In the genomic region with DNA sequence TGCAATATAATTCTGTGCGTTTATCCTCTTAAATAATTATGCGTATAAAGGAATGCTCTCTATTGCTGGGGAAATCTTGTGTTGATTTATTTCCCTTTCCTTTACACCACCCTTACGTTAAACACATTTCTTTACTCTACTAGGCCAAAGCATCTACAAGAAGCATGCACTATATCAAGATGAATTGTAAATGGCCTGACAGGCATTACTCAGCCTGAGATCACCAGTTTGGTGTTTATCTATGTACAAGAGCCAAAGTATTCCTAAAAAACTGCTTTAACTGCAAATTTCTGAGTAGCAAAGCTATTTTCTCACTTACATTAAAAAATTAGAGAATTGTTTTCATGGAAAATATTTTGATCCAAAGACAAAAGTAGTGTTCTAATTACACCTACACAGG, we compare ENCODE assay signal across 28 cellular contexts.
"Had no signal": no experiment of that assay in that cellular context is flagged by ENCODE, and none has a peak within 500 bp of the region (broad histone marks: within the 10 kb centered on the region; RNA-seq: fewer than 3 reads in every experiment).

No MANE protein-coding gene starts in this region.

- H3K4me3 ChIP-seq: ascending aorta, breast epithelium, left lung, lower lobe of right lung, pancreas, prostate gland, sigmoid colon, uterus had no signal

- H3K27ac ChIP-seq: ascending aorta, breast epithelium, left lung, lower lobe of right lung, pancreas, prostate gland, sigmoid colon, uterus had no signal

- H3K27me3 ChIP-seq: ascending aorta, breast epithelium, left lung, sigmoid colon, uterus had no signal

- H3K9me3 ChIP-seq: ascending aorta, breast epithelium, left lung, lower lobe of right lung, pancreas, prostate gland, sigmoid colon, uterus had no signal

- H3K4me1 ChIP-seq: ascending aorta, breast epithelium, left lung, lower lobe of right lung, pancreas, prostate gland, sigmoid colon, uterus had no signal

- ATAC-seq: left lung; lower lobe of right lung; naive thymus-derived CD8-positive, alpha-beta T cell; pancreas; stimulated activated memory B cell treated with anti-CD40 and anti-IgM and Interleukin-4, amounts not matched to agents 10 μg/mL and 1 μg/mL and 100 μg/mL, for 72 hours; stimulated activated naive CD8-positive, alpha-beta T cell treated with anti-CD3 and anti-CD28 coated beads, Interleukin-15, amount 100 ng/mL, for 72 hours; T-helper 17 cell had no signal

- DNase-seq: activated CD4-positive, alpha-beta memory T cell treated with anti-CD3 and anti-CD28 coated beads for 36 hours; activated CD4-positive, alpha-beta T cell treated with anti-CD3 and anti-CD28 coated beads, Interleukin-2, amount 10 ng/mL, durations not matched to agents 24 days and 14 days; activated CD4-positive, CD25-positive, alpha-beta regulatory T cell treated with anti-CD3 and anti-CD28 coated beads, Interleukin-2, amount 50 U/mL, for 72 hours; activated CD8-positive, alpha-beta memory T cell treated with anti-CD3 and anti-CD28 coated beads, Interleukin-2, amount 50 U/mL, for 4 hours; activated effector memory CD4-positive, alpha-beta T cell treated with anti-CD3 and anti-CD28 coated beads, Interleukin-2, amount 50 U/mL, for 16 hours; activated naive CD4-positive, alpha-beta T cell treated with anti-CD3 and anti-CD28 coated beads for 36 hours; activated naive CD8-positive, alpha-beta T cell treated with anti-CD3 and anti-CD28 coated beads for 36 hours; activated T-cell treated with anti-CD3 and anti-CD28 coated beads, Interleukin-2, amount 50 U/mL, for 1 hour; effector CD8-positive, alpha-beta T cell; erythroblast; left lung; lower lobe of right lung; mesenchymal stem cell; naive thymus-derived CD8-positive, alpha-beta T cell; nucleus accumbens; pancreas; sigmoid colon; small intestine; stimulated activated CD4-positive, alpha-beta T cell treated with anti-CD3 and anti-CD28 coated beads, Interleukin-4, amount 100 ng/mL, for 24 hours; stimulated activated naive CD8-positive, alpha-beta T cell treated with anti-CD3 and anti-CD28 coated beads, Interleukin-15, amount 100 ng/mL, for 72 hours; substantia nigra; T-helper 17 cell; T1000; uterus had no signal

- H3K36me3 ChIP-seq: ascending aorta, breast epithelium, left lung, lower lobe of right lung, pancreas, prostate gland, sigmoid colon, uterus had no signal
